In genomic region chr5:157718529-157718928, GRCh38 we compare ENCODE assay signal across 8 cellular contexts.
DNase-seq lines count a peak whose midpoint lies in the region; ATAC-seq and FAIRE-seq lines count a peak whose summit lies in the region.

No MANE protein-coding gene starts in this region.

- H3K36me3 Mint-ChIP-seq in stimulated activated naive B cell treated with anti-CD40 and anti-IgM and Interleukin-4, amounts not matched to agents 10 μg/mL and 1 μg/mL and 100 μg/mL, for 72 hours, result peaks cover 9 to 19% of the 10 kb centered on the region in 2 donors

- H3K27ac Mint-ChIP-seq in stimulated activated naive B cell treated with anti-CD40 and anti-IgM and Interleukin-4, amounts not matched to agents 10 μg/mL and 1 μg/mL and 100 μg/mL, for 72 hours, result peak overlapping the region; percentile 65

- peaks cover 0 to 3% of the 10 kb centered on the region in 2 donors for H3K9me3 Mint-ChIP-seq in stimulated activated naive B cell treated with anti-CD40 and anti-IgM and Interleukin-4, amounts not matched to agents 10 μg/mL and 1 μg/mL and 100 μg/mL, for 72 hours

- peak; percentile 83 to 89 for ATAC-seq in stimulated activated naive B cell treated with anti-CD40 and anti-IgM and Interleukin-4, amounts not matched to agents 10 μg/mL and 1 μg/mL and 100 μg/mL, for 72 hours (replicated peaks)

- no peak overlapping the region for H3K4me3 Mint-ChIP-seq in stimulated activated naive B cell treated with anti-CD40 and anti-IgM and Interleukin-4, amounts not matched to agents 10 μg/mL and 1 μg/mL and 100 μg/mL, for 72 hours

- DNase-seq in NCI-H82 (lab: John Stamatoyannopoulos, UW), result peak; percentile 24
- no peak for DNase-seq in NCI-H82 treated with DMSO at 0.1 percent for 48 hours (lab: John Stamatoyannopoulos, UW; ENCODE audit: unreplicated experiment)
- peak; percentile 21 for DNase-seq in GOT3 (lab: John Stamatoyannopoulos, UW)
- DNase-seq in NCI-H748 treated with DMSO at 0.1 percent for 48 hours (lab: John Stamatoyannopoulos, UW), result peak; percentile 44
- DNase-seq in T47D (ENCODE audit: low read depth in 1 of 2, low spot score in 1 of 2), result peak; percentile 41 to 70
- no peak for DNase-seq in stimulated activated naive B cell treated with anti-CD40 and anti-IgM and Interleukin-4, amounts not matched to agents 10 μg/mL and 1 μg/mL and 100 μg/mL, for 72 hours
- no peak for DNase-seq in NCI-H187 treated with DMSO at 0.1 percent for 48 hours (lab: John Stamatoyannopoulos, UW)

- peaks cover 15 to 16% of the 10 kb centered on the region in 2 donors for H3K4me1 Mint-ChIP-seq in stimulated activated naive B cell treated with anti-CD40 and anti-IgM and Interleukin-4, amounts not matched to agents 10 μg/mL and 1 μg/mL and 100 μg/mL, for 72 hours

- in situ Hi-C loops in T47D (cut with HindIII; ENCODE audit: low pct_unique_long_range_greater_than_20kb, low sequenced_read_pairs), result no loop called here

- no peaks in the 10 kb centered on the region for H3K27me3 Mint-ChIP-seq in stimulated activated naive B cell treated with anti-CD40 and anti-IgM and Interleukin-4, amounts not matched to agents 10 μg/mL and 1 μg/mL and 100 μg/mL, for 72 hours

- peak; percentile 60 for FAIRE-seq in islet of Langerhans (lab: Jason Lieb, UNC)

Comparison
In these comparisons a context has a peak if more than half of its experiments do, and no peak if none do; other contexts are left out.
1. DNase-seq: peak in NCI-H82 (single experiment), GOT3 (single experiment), NCI-H748 treated with DMSO at 0.1 percent for 48 hours (single experiment) and T47D (2 of 2); none in NCI-H82 treated with DMSO at 0.1 percent for 48 hours (single experiment), stimulated activated naive B cell treated with anti-CD40 and anti-IgM and Interleukin-4, amounts not matched to agents 10 μg/mL and 1 μg/mL and 100 μg/mL, for 72 hours (single experiment) and NCI-H187 treated with DMSO at 0.1 percent for 48 hours (single experiment).